In the genomic region with DNA sequence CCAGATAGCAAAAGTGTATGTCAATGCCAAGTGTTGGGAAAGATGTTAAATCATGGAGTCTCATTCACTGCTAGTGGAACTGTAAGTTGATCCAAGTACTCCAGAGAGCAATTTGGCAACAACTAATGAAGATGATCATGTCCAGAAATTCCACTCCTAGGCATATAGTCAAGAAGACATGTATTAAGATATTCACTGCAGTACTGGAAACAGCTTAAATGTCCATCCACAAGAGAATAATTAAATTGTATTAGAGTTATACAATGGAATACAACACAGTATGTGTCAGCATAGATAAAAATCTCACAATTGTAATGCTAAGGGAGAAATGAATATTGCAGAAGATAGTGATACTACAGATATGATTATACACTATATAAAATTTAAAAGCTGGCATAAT, we compare ENCODE assay signal across 18 cellular contexts. TPM values are rescaled to one million over a fixed set of nuclear protein-coding genes. Genes with fewer than 3 reads are reported as not detected.
DNase-seq lines count a peak whose midpoint lies in the region; ATAC-seq and TF ChIP-seq lines count a peak whose summit lies in the region.
"Had no signal": no experiment of that assay in that cellular context is flagged by ENCODE, and none has a peak within 500 bp of the region (broad histone marks: within the 10 kb centered on the region; RNA-seq: fewer than 3 reads in every experiment).

No MANE protein-coding gene starts in this region.

- ATAC-seq in activated T-helper 17 cell treated with anti-CD3 and anti-CD28 coated beads, Interleukin-2, amount 50 U/mL, for 72 hours (replicated peaks), result peak; percentile 58
- no peak for ATAC-seq in HG02884 (IDR thresholded peaks at IDR 0.05; ENCODE audit: unreplicated experiment)
- ATAC-seq: left lung had no signal

- CTCF ChIA-PET in AG04449 (lab: Yijun Ruan, JAX), result interaction anchor here (0.7 to 2.9 kb wide), 7 partner anchors 8 to 495 kb away, joined by 3 to 18 read pairs (median 6); no protein-coding TSS in a partner anchor

- no peak overlapping the region for H3K4me3 Mint-ChIP-seq in activated T-helper 17 cell treated with anti-CD3 and anti-CD28 coated beads, Interleukin-2, amount 50 U/mL, for 72 hours
- H3K4me3 Mint-ChIP-seq: T-helper 2 cell treated with Interferon-gamma antibody and Interleukin-4, amounts not matched to agents 5 μg/mL and 100 μg/mL, for 36 hours had no signal

- in situ Hi-C loops in G401 (cut with HindIII; ENCODE audit: low sequenced_read_pairs), result no loop called here

- TF ChIP-seq CTCF in AG04449 (IDR thresholded peaks at IDR 0.05; ENCODE audit: insufficient read depth, low read length, missing control alignments), result no peak

- H3K4me1 Mint-ChIP-seq in activated T-helper 17 cell treated with anti-CD3 and anti-CD28 coated beads, Interleukin-2, amount 50 U/mL, for 72 hours, result peaks cover 5% of the 10 kb centered on the region

- H3K9me3 Mint-ChIP-seq in activated T-helper 17 cell treated with anti-CD3 and anti-CD28 coated beads, Interleukin-2, amount 50 U/mL, for 72 hours, result no peaks in the 10 kb centered on the region
- H3K9me3 Mint-ChIP-seq: activated T-helper 2 cell treated with anti-CD3 and anti-CD28 coated beads, Interferon-gamma antibody, Interleukin-2, Interleukin-4, amounts not matched to agents 10 μg/mL and 5 μg/mL and 100 μg/mL, durations not matched to agents 14 hours and 24 hours and 36 hours; T-helper 2 cell treated with Interferon-gamma antibody and Interleukin-4, amounts not matched to agents 5 μg/mL and 100 μg/mL, for 36 hours had no signal

- no peaks in the 10 kb centered on the region for H3K36me3 Mint-ChIP-seq in activated T-helper 17 cell treated with anti-CD3 and anti-CD28 coated beads, Interleukin-2, amount 50 U/mL, for 72 hours (ENCODE audit: low read depth)

- H3K27ac Mint-ChIP-seq in activated T-helper 17 cell treated with anti-CD3 and anti-CD28 coated beads, Interleukin-2, amount 50 U/mL, for 72 hours, result no peak overlapping the region
- H3K27ac Mint-ChIP-seq: activated T-helper 2 cell treated with anti-CD3 and anti-CD28 coated beads, Interferon-gamma antibody, Interleukin-2, Interleukin-4, amounts not matched to agents 10 μg/mL and 5 μg/mL and 100 μg/mL, durations not matched to agents 14 hours and 24 hours and 36 hours; T-helper 2 cell treated with Interferon-gamma antibody and Interleukin-4, amounts not matched to agents 5 μg/mL and 100 μg/mL, for 36 hours had no signal

- POLR2A ChIA-PET in AG04449 (lab: Yijun Ruan, JAX), result interaction anchor here (0.5 kb wide), 1 partner anchor 16 kb away, joined by 3 read pairs; no protein-coding TSS in a partner anchor

- H3K4me3 ChIP-seq in AG04449 (ENCODE audit: low read depth, low read length), result no peak overlapping the region
- H3K4me3 ChIP-seq: left lung, thoracic aorta had no signal

- no peaks in the 10 kb centered on the region for H3K27me3 Mint-ChIP-seq in activated T-helper 17 cell treated with anti-CD3 and anti-CD28 coated beads, Interleukin-2, amount 50 U/mL, for 72 hours

- DNase-seq in AG04449 (ENCODE audit: low read depth, low spot score) (peak; percentile 42), AG20443 (ENCODE audit: low spot score) (peak; percentile 35), iris pigment epithelial cell (ENCODE audit: low read depth) (peak; percentile 52), G401 (ENCODE audit: low spot score) (no peak), cerebellar nuclear complex (lab: John Stamatoyannopoulos, UW) (no peak)
- DNase-seq: Calu3; central memory CD4-positive, alpha-beta T cell; KBM-7; left lung; NCI-H1930; OCI-M1; retina; stimulated activated CD4-positive, alpha-beta T cell treated with anti-CD3 and anti-CD28 coated beads, Interleukin-15, amount 100 ng/mL, for 24 hours had no signal

RNA-seq across cellular contexts. Expression of a gene that starts 15.2 kb away (rescaled TPM):
- total RNA-seq in activated T-helper 17 cell treated with anti-CD3 and anti-CD28 coated beads, Interleukin-2, amount 50 U/mL, for 72 hours, result 100 to 1,000 TPM in 1 of 2 donors, 10 to 100 TPM in 1; 38.9 to 154 TPM
- not detected in 2 replicates for total RNA-seq in G401 (2014; rRNA removed; shearing (Covaris generic))

Comparison
In these comparisons a context has a peak if more than half of its experiments do, and no peak if none do; other contexts are left out.
1. DNase-seq: peak in AG04449 (single experiment), AG20443 (single experiment) and iris pigment epithelial cell (single experiment); none in G401 (single experiment) and cerebellar nuclear complex (0 of 2).
2. RNA of a gene that starts 15.2 kb away (total RNA-seq): 38.9 to 154 TPM in activated T-helper 17 cell treated with anti-CD3 and anti-CD28 coated beads, Interleukin-2, amount 50 U/mL, for 72 hours; not detected in G401; every median in the first group is over 10 times any median in the second.